Comparison of ENCODE assay signal across 24 cellular contexts in the genomic region with DNA sequence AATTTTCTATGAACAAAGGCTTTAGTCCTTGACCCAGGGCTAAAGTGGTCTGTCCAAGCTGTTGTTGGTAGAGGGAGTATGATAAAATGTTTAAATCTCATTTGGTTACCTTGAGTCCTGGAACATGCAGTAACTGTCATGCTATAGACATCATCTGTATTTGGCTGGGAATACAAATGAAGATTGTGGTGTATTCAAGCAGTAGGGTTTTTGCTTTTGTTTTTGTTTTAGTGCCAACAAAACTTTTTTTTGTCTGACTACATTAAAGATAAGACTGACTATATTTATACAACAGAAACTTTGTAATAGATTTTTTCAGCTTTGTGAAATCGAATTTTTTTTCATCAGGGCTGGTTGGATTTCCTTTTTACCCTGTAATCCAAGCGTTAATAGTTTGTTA.
"Had no signal": no experiment of that assay in that cellular context is flagged by ENCODE, and none has a peak within 500 bp of the region (broad histone marks: within the 10 kb centered on the region; RNA-seq: fewer than 3 reads in every experiment).

No MANE protein-coding gene starts in this region.

- H3K36me3 ChIP-seq: colonic mucosa, esophagus muscularis mucosa, esophagus squamous epithelium, gastrocnemius medialis, gastroesophageal sphincter, heart left ventricle, heart right ventricle had no signal

- DNase-seq: colonic mucosa; cortex of kidney; dermis blood vessel endothelial cell; dorsolateral prefrontal cortex; effector CD4-positive, alpha-beta T cell; effector CD8-positive, alpha-beta T cell; effector memory CD4-positive, alpha-beta T cell; effector memory CD8-positive, alpha-beta T cell; endodermal cell; erythroblast; esophagus squamous epithelium; foreskin fibroblast; foreskin keratinocyte; foreskin melanocyte; gastrocnemius medialis; glutamatergic neuron; heart left ventricle; heart right ventricle had no signal

- H3K27ac Mint-ChIP-seq: dendritic cell treated with granulocyte-macrophage colony-stimulating factor and Interleukin-4, amounts not matched to agents 40 ng/mL and 50 ng/mL, for 4 days; effector memory CD8-positive, alpha-beta T cell; endodermal cell had no signal

- H3K4me3 ChIP-seq: colonic mucosa, coronary artery, dorsolateral prefrontal cortex, esophagus muscularis mucosa, esophagus squamous epithelium, gastrocnemius medialis, gastroesophageal sphincter, heart left ventricle, heart right ventricle had no signal

- H3K9me3 ChIP-seq: colonic mucosa, esophagus muscularis mucosa, esophagus squamous epithelium, gastrocnemius medialis, gastroesophageal sphincter, heart left ventricle, heart right ventricle had no signal

- H3K4me1 ChIP-seq: colonic mucosa, esophagus muscularis mucosa, gastrocnemius medialis, gastroesophageal sphincter had no signal

- ATAC-seq: effector memory CD8-positive, alpha-beta T cell; esophagus mucosa; foreskin keratinocyte; gastrocnemius medialis; gastroesophageal sphincter; heart left ventricle; heart right ventricle had no signal

- H3K4me1 Mint-ChIP-seq: endodermal cell had no signal

- H3K27ac ChIP-seq: colonic mucosa, coronary artery, epithelial cell of prostate, esophagus muscularis mucosa, esophagus squamous epithelium, foreskin keratinocyte, gastrocnemius medialis, gastroesophageal sphincter, heart left ventricle, heart right ventricle had no signal

- H3K4me3 Mint-ChIP-seq: dendritic cell treated with granulocyte-macrophage colony-stimulating factor and Interleukin-4, amounts not matched to agents 40 ng/mL and 50 ng/mL, for 4 days; effector memory CD8-positive, alpha-beta T cell; endodermal cell had no signal

- H3K27me3 ChIP-seq: colonic mucosa, dorsolateral prefrontal cortex, esophagus muscularis mucosa, esophagus squamous epithelium, foreskin keratinocyte, gastrocnemius medialis, gastroesophageal sphincter, heart left ventricle, heart right ventricle had no signal

- H3K9me3 Mint-ChIP-seq: dendritic cell treated with granulocyte-macrophage colony-stimulating factor and Interleukin-4, amounts not matched to agents 40 ng/mL and 50 ng/mL, for 4 days; effector memory CD8-positive, alpha-beta T cell; endodermal cell had no signal
